1 cellular context compared by ENCODE assay signal in the genomic region with DNA sequence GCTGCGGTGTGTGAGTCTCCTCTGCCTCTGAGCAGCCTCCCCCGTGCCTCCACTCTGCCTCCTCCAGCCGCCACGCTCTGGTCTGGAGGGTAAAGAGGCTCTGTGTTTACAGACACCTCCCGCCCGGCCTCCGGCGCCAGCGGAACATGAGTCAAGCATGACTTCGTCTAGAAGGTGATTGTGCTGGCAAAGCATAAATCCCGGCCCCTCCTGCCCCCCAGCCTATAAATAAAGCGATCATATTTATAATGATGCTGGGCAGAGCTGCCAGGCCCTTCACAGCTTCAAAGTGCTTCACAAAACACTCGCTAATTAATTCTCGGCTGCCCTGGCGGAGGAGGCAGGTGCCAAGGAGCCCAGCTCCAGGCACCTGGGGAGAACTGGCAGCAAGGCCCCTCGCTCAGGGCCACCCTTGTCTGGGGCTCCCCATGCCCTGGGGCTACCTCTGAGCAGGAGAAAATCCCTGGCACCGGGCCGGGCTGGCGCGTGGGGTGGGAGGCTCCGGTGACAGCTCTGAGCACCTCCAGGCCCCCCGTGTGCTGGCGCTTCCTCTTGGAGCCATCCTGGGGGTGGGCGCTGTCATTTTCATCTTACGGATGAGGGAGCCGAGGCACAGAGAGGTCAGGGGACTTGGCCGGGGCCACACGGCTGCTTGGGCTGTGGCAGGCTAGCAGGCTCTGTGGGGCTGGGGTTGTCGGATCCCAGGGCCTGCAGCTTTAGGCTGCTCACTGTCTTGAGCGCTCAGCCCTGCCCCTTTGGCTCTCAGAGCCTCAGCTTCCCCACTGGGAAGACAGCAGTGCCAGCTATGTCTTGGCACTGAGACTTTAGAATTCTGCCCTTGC.
TF ChIP-seq lines count a peak whose summit lies in the region.

No MANE protein-coding gene starts in this region.

TF ChIP-seq in SK-N-SH, 30 proteins besides CTCF, POLR2A, EP300 and RAD21 (continued from another document):
- TF ChIP-seq, protein P1, sequence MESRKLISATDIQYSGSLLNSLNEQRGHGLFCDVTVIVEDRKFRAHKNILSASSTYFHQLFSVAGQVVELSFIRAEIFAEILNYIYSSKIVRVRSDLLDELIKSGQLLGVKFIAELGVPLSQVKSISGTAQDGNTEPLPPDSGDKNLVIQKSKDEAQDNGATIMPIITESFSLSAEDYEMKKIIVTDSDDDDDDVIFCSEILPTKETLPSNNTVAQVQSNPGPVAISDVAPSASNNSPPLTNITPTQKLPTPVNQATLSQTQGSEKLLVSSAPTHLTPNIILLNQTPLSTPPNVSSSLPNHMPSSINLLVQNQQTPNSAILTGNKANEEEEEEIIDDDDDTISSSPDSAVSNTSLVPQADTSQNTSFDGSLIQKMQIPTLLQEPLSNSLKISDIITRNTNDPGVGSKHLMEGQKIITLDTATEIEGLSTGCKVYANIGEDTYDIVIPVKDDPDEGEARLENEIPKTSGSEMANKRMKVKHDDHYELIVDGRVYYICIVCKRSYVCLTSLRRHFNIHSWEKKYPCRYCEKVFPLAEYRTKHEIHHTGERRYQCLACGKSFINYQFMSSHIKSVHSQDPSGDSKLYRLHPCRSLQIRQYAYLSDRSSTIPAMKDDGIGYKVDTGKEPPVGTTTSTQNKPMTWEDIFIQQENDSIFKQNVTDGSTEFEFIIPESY (IDR thresholded peaks at IDR 0.05; ENCODE audit: borderline replicate concordance, low read depth): no peak
- 0 out of 2 replicates have a peak, but pooled peaks have one; percentile 54 for TF ChIP-seq TEAD4 (IDR thresholded peaks at IDR 0.05; ENCODE audit: borderline replicate concordance, insufficient read depth)
- TF ChIP-seq TCF12 (IDR thresholded peaks at IDR 0.05): peak; percentile 73
